Comparison of ENCODE assay signal across 17 cellular contexts in genomic region chrX:4379071-4379470, GRCh38.
A peak's percentile ranks its signal among the peaks of the same experiment; 100 is the strongest.
DNase-seq lines count a peak whose midpoint lies in the region; ATAC-seq and TF ChIP-seq lines count a peak whose summit lies in the region.
"Had no signal": no experiment of that assay in that cellular context is flagged by ENCODE, and none has a peak within 500 bp of the region (broad histone marks: within the 10 kb centered on the region; RNA-seq: fewer than 3 reads in every experiment).

No MANE protein-coding gene starts in this region.

- H4K8ac ChIP-seq in trophoblast cell (ENCODE audit: low read depth, low read length) = no peak overlapping the region

- peaks cover 9% of the 10 kb centered on the region for H3K4me1 Mint-ChIP-seq in Calu3 (ENCODE audit: low read depth, unreplicated experiment)
- H3K4me1 Mint-ChIP-seq: B cell had no signal

- H2BK12ac ChIP-seq in trophoblast cell (ENCODE audit: low read length) = no peak overlapping the region

- in situ Hi-C loops in GM13977 (cut with MboI; ENCODE audit: low pct_unique_long_range_greater_than_20kb, low sequenced_read_pairs, unreplicated experiment) = no loop called here

- H3K4me2 ChIP-seq in PC-9 = peak overlapping the region; percentile 47
- H3K4me2 ChIP-seq in trophoblast cell (ENCODE audit: low read length) = no peak overlapping the region

- peaks cover 3% of the 10 kb centered on the region for H3K79me1 ChIP-seq in trophoblast cell (ENCODE audit: low read length)

- no peak for TF ChIP-seq CTCF in Calu3 (IDR thresholded peaks at IDR 0.05; ENCODE audit: unreplicated experiment)
- no peak for TF ChIP-seq CTCF in PC-9 (conservative IDR thresholded peaks at IDR 0.05)
- TF ChIP-seq CTCF in foreskin keratinocyte (conservative IDR thresholded peaks at IDR 0.05) = no peak
- TF ChIP-seq CTCF in GM13977 (IDR thresholded peaks at IDR 0.05; ENCODE audit: extremely low read depth, insufficient read depth, missing control alignments) = no peak

- H3K36me3 ChIP-seq in PC-9 (ENCODE audit: low read depth) = no peaks in the 10 kb centered on the region; the same call in 1 of the 2 replicates
- no peaks in the 10 kb centered on the region for H3K36me3 ChIP-seq in trophoblast cell (ENCODE audit: control insufficient read depth in 1 of 2, insufficient read depth in 2 of 2, low read length in 2 of 2)

- H3K9me3 Mint-ChIP-seq in Calu3 (ENCODE audit: low read depth, unreplicated experiment) = peaks cover 2% of the 10 kb centered on the region

- H3K4me3 ChIP-seq in PC-9 = no peak overlapping the region; the same call in 1 of the 2 replicates
- H3K4me3 ChIP-seq in trophoblast cell (ENCODE audit: low read depth, low read length) = no peak overlapping the region

- H3K14ac ChIP-seq in trophoblast cell (ENCODE audit: low read length) = no peak overlapping the region

- peaks cover 16% of the 10 kb centered on the region for H3F3A ChIP-seq in PC-9 (ENCODE audit: insufficient read depth, low read depth)

- H4K91ac ChIP-seq in trophoblast cell (ENCODE audit: low read depth, low read length) = no peak overlapping the region

- WGBS in trophoblast cell (ENCODE audit: extremely low coverage, insufficient coverage, insufficient read length) = no CpG with 5 or more reads among the region's 1 CpG

- peak overlapping the region; percentile 21 for H2BK5ac ChIP-seq in trophoblast cell (ENCODE audit: low read depth, low read length, poor library complexity)

- no peak overlapping the region for H2BK120ac ChIP-seq in trophoblast cell (ENCODE audit: insufficient read depth, low read length, poor library complexity)

- no peak overlapping the region for H3K4me3 Mint-ChIP-seq in Calu3 (ENCODE audit: low read depth, unreplicated experiment)
- H3K4me3 Mint-ChIP-seq: B cell had no signal

- DNase-seq in Calu3 (peak; percentile 62), PC-9 (peak; percentile 64 to 90), foreskin keratinocyte (peak; percentile 65 to 82), trophoblast cell (peak; percentile 56 to 81), NCI-H2029 (lab: John Stamatoyannopoulos, UW) (no peak), ureter (ENCODE audit: low spot score) (no peak), DMS 273 treated with DMSO at 0.1 percent for 48 hours (lab: John Stamatoyannopoulos, UW) (no peak), GM13977 (ENCODE audit: low spot score) (no peak)
- DNase-seq: DMS153, GF-D8, GOT3, MM.1S, NCI-H1092, NCI-H146, NCI-H2081 treated with DMSO at 0.1 percent for 48 hours, SHP77 treated with DMSO at 0.1 percent for 48 hours had no signal

- H3K27ac Mint-ChIP-seq in Calu3 (ENCODE audit: unreplicated experiment) = peak overlapping the region; percentile 56
- H3K27ac Mint-ChIP-seq: B cell had no signal

- H3K36me3 Mint-ChIP-seq in Calu3 (ENCODE audit: insufficient read depth, unreplicated experiment) = peaks cover 8% of the 10 kb centered on the region

- H4K12ac ChIP-seq in trophoblast cell (ENCODE audit: low read depth, low read length) = no peak overlapping the region

- POLR2A ChIA-PET in PC-9 (lab: Charles Lee; ENCODE audit: unreplicated experiment) = no interaction called here

- no peak overlapping the region for H3K9ac ChIP-seq in trophoblast cell (ENCODE audit: low read length)

- BruUV-seq in Calu3 (replicated peaks; lab: Mats Ljungman, UMichigan) (no TSS peak), PC-9 (replicated peaks; lab: Mats Ljungman, UMichigan) (no TSS peak)

- no peak overlapping the region for H3K4ac ChIP-seq in trophoblast cell (ENCODE audit: low read depth, low read length)

- peaks cover 23% of the 10 kb centered on the region for H3K9me3 ChIP-seq in PC-9 (ENCODE audit: insufficient read depth, low read depth)
- peaks cover 2% of the 10 kb centered on the region for H3K9me3 ChIP-seq in trophoblast cell (ENCODE audit: insufficient read depth, low read depth, low read length)

- H4K20me1 ChIP-seq in PC-9 (ENCODE audit: insufficient read depth) = no peaks in the 10 kb centered on the region

- CTCF ChIA-PET in Calu3 (lab: Charles Lee) = no interaction called here
- CTCF ChIA-PET in PC-9 (lab: Charles Lee) = no interaction called here

- H3K27me3 ChIP-seq in PC-9 (ENCODE audit: insufficient read depth, low read depth) (no peaks in the 10 kb centered on the region), foreskin keratinocyte (no peaks in the 10 kb centered on the region), trophoblast cell (ENCODE audit: insufficient read depth, low read length) (no peaks in the 10 kb centered on the region)

- H3K4me1 ChIP-seq in PC-9 (replicated peaks; ENCODE audit: insufficient read depth) = peaks cover 30% of the 10 kb centered on the region
- peaks cover 4% of the 10 kb centered on the region for H3K4me1 ChIP-seq in foreskin keratinocyte
- H3K4me1 ChIP-seq in trophoblast cell (ENCODE audit: control insufficient read depth in 1 of 2, insufficient read depth in 2 of 2, low read length in 2 of 2) = no peaks in the 10 kb centered on the region

- H3K79me2 ChIP-seq in PC-9 (ENCODE audit: low read depth) = no peaks in the 10 kb centered on the region
- H3K79me2 ChIP-seq in trophoblast cell (ENCODE audit: control insufficient read depth, insufficient read depth, low read length, poor library complexity) = no peaks in the 10 kb centered on the region

- H2AFZ ChIP-seq in PC-9 (no peak overlapping the region), trophoblast cell (ENCODE audit: insufficient read depth, low read length, poor library complexity) (no peak overlapping the region)

- H2AK5ac ChIP-seq in trophoblast cell (ENCODE audit: low read length) = no peak overlapping the region

- H3K18ac ChIP-seq in trophoblast cell (ENCODE audit: low read length) = no peak overlapping the region

- ATAC-seq in foreskin keratinocyte = peak; percentile 98

- intact Hi-C loops in Calu3 (cut with micrococcal nuclease; ENCODE audit: unreplicated experiment) = no loop called here
- intact Hi-C loops in PC-9 (cut with micrococcal nuclease; ENCODE audit: unreplicated experiment) = loop anchor here (1.0 to 5.0 kb wide), 2 partner anchors 63 to 103 kb away; no protein-coding TSS in a partner anchor

- H3K9me2 ChIP-seq in PC-9 (ENCODE audit: insufficient read depth) = no peaks in the 10 kb centered on the region

- H3K27ac ChIP-seq in PC-9 (peak overlapping the region; percentile 88), foreskin keratinocyte (no peak overlapping the region), trophoblast cell (ENCODE audit: low read depth, low read length) (peak overlapping the region; percentile 70)

- no peaks in the 10 kb centered on the region for H3K27me3 Mint-ChIP-seq in Calu3 (ENCODE audit: unreplicated experiment)
- H3K27me3 Mint-ChIP-seq: B cell had no signal

- H3K23ac ChIP-seq in trophoblast cell (ENCODE audit: low read length) = no peak overlapping the region

Comparison
In these comparisons a context has a peak if more than half of its experiments do, and no peak if none do; other contexts are left out.
1. DNase-seq: peak in Calu3 (single experiment), PC-9 (2 of 2), foreskin keratinocyte (2 of 2) and trophoblast cell (2 of 2); none in NCI-H2029 (single experiment), ureter (single experiment), DMS 273 treated with DMSO at 0.1 percent for 48 hours (single experiment) and GM13977 (single experiment).